8 cellular contexts compared by ENCODE assay signal in genomic region chr3:26346497-26346896, GRCh38.
"Had no signal": no experiment of that assay in that cellular context is flagged by ENCODE, and none has a peak within 500 bp of the region (broad histone marks: within the 10 kb centered on the region; RNA-seq: fewer than 3 reads in every experiment).

No MANE protein-coding gene starts in this region.

- H3K9ac ChIP-seq: KMS-11 had no signal

- ATAC-seq: HepG2, K562 had no signal

- H3K4me2 ChIP-seq: KMS-11 had no signal

- DNase-seq: IMR-90, KBM-7, KG1 had no signal

- H3K27ac ChIP-seq: HL-60, KMS-11 had no signal

- FAIRE-seq: HepG2, HTR-8/SVneo, K562 had no signal

- H3K4me3 ChIP-seq: K562 had no signal
